ENCODE assay signal across 15 cellular contexts in the genomic region with DNA sequence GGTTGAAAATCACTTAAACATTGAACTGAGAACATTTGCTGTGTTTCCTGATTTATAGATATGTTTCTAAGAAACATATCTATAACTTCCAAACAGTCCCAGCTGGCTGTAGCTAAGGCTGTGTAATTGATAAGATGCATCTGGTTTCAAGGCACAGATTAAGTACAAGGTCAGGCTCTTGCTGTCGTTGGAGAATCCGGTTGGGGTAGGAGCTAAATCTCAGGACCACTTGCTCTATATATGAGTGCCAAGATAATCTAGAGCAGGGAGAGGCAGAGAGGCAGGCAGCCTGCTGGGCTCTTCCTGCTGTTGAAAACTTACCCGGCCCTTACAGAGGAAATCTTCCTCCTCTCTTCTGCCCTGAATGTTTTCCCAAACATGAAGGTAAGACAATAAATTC. TPM values are rescaled to one million over a fixed set of nuclear protein-coding genes. Genes with fewer than 3 reads are reported as not detected.
DNase-seq lines count a peak whose midpoint lies in the region; ATAC-seq and TF ChIP-seq lines count a peak whose summit lies in the region.
"Had no signal": no experiment of that assay in that cellular context is flagged by ENCODE, and none has a peak within 500 bp of the region (broad histone marks: within the 10 kb centered on the region; RNA-seq: fewer than 3 reads in every experiment).

A gene (plus strand): TSS at position 265 of the 400 bp plus-strand sequence. CDS start 114 bp downstream, at position 379.

- no peak for TF ChIP-seq POLR2A in prostate gland (IDR thresholded peaks at IDR 0.05)

- H3K36me3 ChIP-seq in ACC112 (ENCODE audit: insufficient read depth, low read length) (no peaks in the 10 kb centered on the region), prostate gland (no peaks in the 10 kb centered on the region)
- H3K36me3 ChIP-seq: neutrophil had no signal

- intact Hi-C loops in right cardiac atrium (cut with DNase I) (loop anchor here (10.0 kb wide), 7 partner anchors 206 to 926 kb away; a partner anchor contains a TSS), prostate gland (cut with DNase I) (loop anchor here (5.0 kb wide), 1 partner anchor 933 kb away; no protein-coding TSS in a partner anchor)

- TF ChIP-seq CTCF in astrocyte of the spinal cord (IDR thresholded peaks at IDR 0.05; ENCODE audit: low read depth, low read length) (no peak), prostate gland (IDR thresholded peaks at IDR 0.05) (no peak)

- H2AFZ ChIP-seq in ACC112 (ENCODE audit: low read length, unreplicated experiment), result peak within 1 kb of the TSS; percentile 16

- H3K9me3 ChIP-seq in right cardiac atrium (ENCODE audit: control insufficient read depth, low read length) (no peaks in the 10 kb centered on the region), prostate gland (no peaks in the 10 kb centered on the region)
- H3K9me3 ChIP-seq: neutrophil had no signal

- DNase-seq in astrocyte of the spinal cord (ENCODE audit: low read depth, low spot score) (no peak), right cardiac atrium (peak in 2 of 3 donors; percentile 24 to 75), prostate gland (ENCODE audit: low spot score) (no peak), NCI-H510A treated with DMSO at 0.1 percent for 48 hours (lab: John Stamatoyannopoulos, UW) (no peak), NCI-H446 treated with DMSO at 0.1 percent for 48 hours (lab: John Stamatoyannopoulos, UW) (no peak)
- DNase-seq: ACHN, NCI-H345, SHP77 had no signal

- ATAC-seq in right cardiac atrium, result peak; percentile 79 to 87
- no peak for ATAC-seq in GM18502 (IDR thresholded peaks at IDR 0.05; ENCODE audit: poor library complexity, unreplicated experiment)
- ATAC-seq in HG02840 (IDR thresholded peaks at IDR 0.05; ENCODE audit: low FRiP score, unreplicated experiment), result no peak
- ATAC-seq: activated CD4-positive, CD25-positive, alpha-beta regulatory T cell treated with anti-CD3 and anti-CD28 coated beads, Interleukin-2, amount 50 U/mL, for 24 hours had no signal

- H3K4me1 ChIP-seq in ACC112 (ENCODE audit: control insufficient read depth, insufficient read depth, low read length, unreplicated experiment) (peaks cover 9% of the 10 kb centered on the region), right cardiac atrium (ENCODE audit: control insufficient read depth, insufficient read depth, low read length) (no peaks in the 10 kb centered on the region), prostate gland (replicated peaks) (peaks cover 2% of the 10 kb centered on the region)

- H3K27me3 ChIP-seq in ACC112 (ENCODE audit: insufficient read depth, low read length) (no peaks in the 10 kb centered on the region), right cardiac atrium (ENCODE audit: control insufficient read depth, insufficient read depth) (no peaks in the 10 kb centered on the region), prostate gland (replicated peaks; ENCODE audit: insufficient read depth) (no peaks in the 10 kb centered on the region)

- H3K27ac ChIP-seq in ACC112 (ENCODE audit: low read depth, low read length) (no peak within 1 kb of the TSS), right cardiac atrium (ENCODE audit: low read length) (peak within 1 kb of the TSS; percentile 86), prostate gland (peak within 1 kb of the TSS in 1 of 2 donors; percentile 20)
- H3K27ac ChIP-seq: epithelial cell of prostate, neutrophil had no signal

- 9% methylated on average over 3 of the region's 3 CpGs for WGBS in right cardiac atrium
- 14% methylated on average over 3 of the region's 3 CpGs for WGBS in prostate gland

- in situ Hi-C loops in astrocyte of the spinal cord (cut with HindIII; ENCODE audit: low sequenced_read_pairs), result no loop called here

- H3K4me3 ChIP-seq in ACC112 (ENCODE audit: low read depth, low read length), result no peak within 1 kb of the TSS
- H3K4me3 ChIP-seq in astrocyte of the spinal cord (ENCODE audit: low read depth, low read length), result peak within 1 kb of the TSS; percentile 4
- peak within 1 kb of the TSS; percentile 83 for H3K4me3 ChIP-seq in right cardiac atrium (ENCODE audit: low read length)
- H3K4me3 ChIP-seq in prostate gland, result peak within 1 kb of the TSS in 1 of 2 donors; percentile 3

- no peaks in the 10 kb centered on the region for H3K79me2 ChIP-seq in ACC112 (ENCODE audit: control insufficient read depth, insufficient read depth, low read length, unreplicated experiment)

RNA-seq across cellular contexts. Expression of the gene that starts here (rescaled TPM):
- total RNA-seq in right cardiac atrium (1,000 to 10,000 TPM in 1 of 4 donors, 100 to 1,000 TPM in 3; 566 to 1,240 (median 707) TPM), prostate gland (100 to 1,000 TPM in 1 of 2 donors, 10 to 100 TPM in 1; 68.2 to 147 TPM)
- polyA plus RNA-seq in right cardiac atrium, result 518 TPM
- total RNA-seq: activated T-helper 1 cell treated with anti-CD3 and anti-CD28 coated beads, Interleukin-12 subunit alpha, Interleukin-12 subunit beta, Interleukin-2, Interleukin-4 antibody, amounts not matched to agents 30 ng/mL and 10 ng/mL and 1 ng/mL, durations not matched to agents 14 hours and 24 hours and 36 hours had no signal

Comparison
In these comparisons a context has a peak if more than half of its experiments do, and no peak if none do; other contexts are left out.
1. DNase-seq: peak in right cardiac atrium (2 of 3); none in astrocyte of the spinal cord (single experiment), prostate gland (single experiment), NCI-H510A treated with DMSO at 0.1 percent for 48 hours (single experiment) and NCI-H446 treated with DMSO at 0.1 percent for 48 hours (single experiment).
2. ATAC-seq: peak in right cardiac atrium (2 of 2); none in GM18502 (single experiment) and HG02840 (single experiment).